In the genomic region with DNA sequence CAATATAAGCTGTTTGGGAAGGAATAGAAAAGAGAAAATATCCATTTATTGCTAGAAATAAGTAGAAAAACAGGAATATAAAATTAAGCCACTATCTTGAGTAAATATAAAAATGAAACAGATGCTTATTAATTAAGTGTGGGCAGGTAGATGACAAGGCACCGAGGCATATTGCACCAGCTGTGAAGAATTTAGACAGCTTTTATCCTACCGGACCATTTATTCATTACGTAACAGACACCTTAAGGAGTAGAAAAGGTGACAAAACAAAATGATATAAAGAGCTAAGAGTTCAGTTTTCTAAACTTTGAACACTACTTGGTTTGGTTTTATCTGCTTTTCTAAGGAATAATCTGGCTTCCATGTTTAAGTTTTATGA, we compare ENCODE assay signal across 12 cellular contexts.
DNase-seq lines count a peak whose midpoint lies in the region; TF ChIP-seq lines count a peak whose summit lies in the region.
"Had no signal": no experiment of that assay in that cellular context is flagged by ENCODE, and none has a peak within 500 bp of the region (broad histone marks: within the 10 kb centered on the region; RNA-seq: fewer than 3 reads in every experiment).

No MANE protein-coding gene starts in this region.

- H3K27me3 ChIP-seq in breast epithelium (no peaks in the 10 kb centered on the region), OCI-LY3 (ENCODE audit: low read depth, low read length) (peaks cover 20% of the 10 kb centered on the region), iPS-15b (ENCODE audit: control insufficient read depth, insufficient read depth, low read length) (peaks cover 5% of the 10 kb centered on the region), tibial artery (no peaks in the 10 kb centered on the region)

- H3K9me3 Mint-ChIP-seq in MCF 10A (ENCODE audit: unreplicated experiment), result no peaks in the 10 kb centered on the region
- H3K9me3 Mint-ChIP-seq: activated naive CD4-positive, alpha-beta T cell treated with anti-CD3 and anti-CD28 coated beads, Interleukin-2, amount 10 ng/mL, durations not matched to agents 7 days and 5 days had no signal

- TF ChIP-seq CTCF in breast epithelium (IDR thresholded peaks at IDR 0.05) (no peak), MCF 10A (IDR thresholded peaks at IDR 0.05; ENCODE audit: unreplicated experiment) (no peak), OCI-LY3 (IDR thresholded peaks at IDR 0.05; ENCODE audit: low read depth, low read length) (no peak), tibial artery (IDR thresholded peaks at IDR 0.05) (no peak)

- H3K9me3 ChIP-seq in breast epithelium, result no peaks in the 10 kb centered on the region
- no peaks in the 10 kb centered on the region for H3K9me3 ChIP-seq in OCI-LY3 (ENCODE audit: insufficient read depth, low read length)
- no peaks in the 10 kb centered on the region for H3K9me3 ChIP-seq in iPS-15b (ENCODE audit: control insufficient read depth, insufficient read depth, low read length)
- no peaks in the 10 kb centered on the region for H3K9me3 ChIP-seq in tibial artery

- no TSS peak for BruUV-seq in MCF 10A (replicated peaks; lab: Mats Ljungman, UMichigan)

- no peak overlapping the region for H3K27ac ChIP-seq in breast epithelium
- H3K27ac ChIP-seq in OCI-LY3 (ENCODE audit: low read length), result no peak overlapping the region
- H3K27ac ChIP-seq in tibial artery, result no peak overlapping the region

- POLR2A ChIA-PET in MCF 10A (lab: Yijun Ruan, JAX), result no interaction called here

- no peaks in the 10 kb centered on the region for H3K36me3 Mint-ChIP-seq in MCF 10A (ENCODE audit: insufficient read depth, unreplicated experiment)
- H3K36me3 Mint-ChIP-seq: activated naive CD4-positive, alpha-beta T cell treated with anti-CD3 and anti-CD28 coated beads, Interleukin-2, amount 10 ng/mL, durations not matched to agents 7 days and 5 days; naive thymus-derived CD8-positive, alpha-beta T cell had no signal

- H3K9ac ChIP-seq in OCI-LY3 (ENCODE audit: low read length) (peak overlapping the region; percentile 46), iPS-15b (ENCODE audit: low read depth, low read length) (no peak overlapping the region)

- H3K4me3 ChIP-seq in breast epithelium (peak overlapping the region; percentile 4 to 40 (median 31)), OCI-LY3 (ENCODE audit: low read length) (peak overlapping the region; percentile 77), iPS-15b (ENCODE audit: low read depth, low read length) (peak overlapping the region; percentile 45), tibial artery (peak overlapping the region; percentile 31 to 44)

- no peaks in the 10 kb centered on the region for H3K36me3 ChIP-seq in breast epithelium
- no peaks in the 10 kb centered on the region for H3K36me3 ChIP-seq in OCI-LY3 (replicated peaks; ENCODE audit: low read depth, low read length)
- H3K36me3 ChIP-seq in iPS-15b (ENCODE audit: control insufficient read depth, insufficient read depth, low read length), result no peaks in the 10 kb centered on the region
- no peaks in the 10 kb centered on the region for H3K36me3 ChIP-seq in tibial artery

- H2AFZ ChIP-seq in OCI-LY3 (ENCODE audit: low read depth, low read length), result no peak overlapping the region

- H3K27ac Mint-ChIP-seq in MCF 10A (ENCODE audit: low read depth, unreplicated experiment), result no peak overlapping the region
- H3K27ac Mint-ChIP-seq: activated naive CD4-positive, alpha-beta T cell treated with anti-CD3 and anti-CD28 coated beads, Interleukin-2, amount 10 ng/mL, durations not matched to agents 7 days and 5 days; naive thymus-derived CD8-positive, alpha-beta T cell had no signal

- no peak overlapping the region for H3K4me3 Mint-ChIP-seq in MCF 10A (ENCODE audit: unreplicated experiment)
- H3K4me3 Mint-ChIP-seq: activated naive CD4-positive, alpha-beta T cell treated with anti-CD3 and anti-CD28 coated beads, Interleukin-2, amount 10 ng/mL, durations not matched to agents 7 days and 5 days; naive thymus-derived CD8-positive, alpha-beta T cell had no signal

- H3K4me1 ChIP-seq in breast epithelium (no peaks in the 10 kb centered on the region), OCI-LY3 (ENCODE audit: low read length) (peaks cover 14% of the 10 kb centered on the region), iPS-15b (ENCODE audit: control insufficient read depth, insufficient read depth, low read length) (no peaks in the 10 kb centered on the region), tibial artery (no peaks in the 10 kb centered on the region)

- H4K20me1 ChIP-seq in OCI-LY3 (ENCODE audit: insufficient read depth, low read length), result no peaks in the 10 kb centered on the region

- intact Hi-C loops in breast epithelium (cut with DNase I; ENCODE audit: low total_unique reads) (no loop called here), MCF 10A (cut with micrococcal nuclease) (no loop called here), tibial artery (cut with DNase I; ENCODE audit: low total_unique reads) (no loop called here)

- no peaks in the 10 kb centered on the region for H3K79me2 ChIP-seq in OCI-LY3 (ENCODE audit: low read length)

- no peak for TF ChIP-seq POLR2A in breast epithelium (IDR thresholded peaks at IDR 0.05)

- H3K27me3 Mint-ChIP-seq in MCF 10A (ENCODE audit: insufficient read depth, unreplicated experiment), result peaks cover 50% of the 10 kb centered on the region
- H3K27me3 Mint-ChIP-seq: activated naive CD4-positive, alpha-beta T cell treated with anti-CD3 and anti-CD28 coated beads, Interleukin-2, amount 10 ng/mL, durations not matched to agents 7 days and 5 days had no signal

- no peaks in the 10 kb centered on the region for H3K4me1 Mint-ChIP-seq in MCF 10A (ENCODE audit: insufficient read depth, unreplicated experiment)
- H3K4me1 Mint-ChIP-seq: activated naive CD4-positive, alpha-beta T cell treated with anti-CD3 and anti-CD28 coated beads, Interleukin-2, amount 10 ng/mL, durations not matched to agents 7 days and 5 days had no signal

- peak overlapping the region; percentile 85 for H3K4me2 ChIP-seq in OCI-LY3 (ENCODE audit: low read length)

- DNase-seq in breast epithelium (ENCODE audit: low spot score in 2 of 2) (no peak), MCF 10A (ENCODE audit: unreplicated experiment) (no peak), tibial artery (no peak), HK-2 (ENCODE audit: unreplicated experiment) (no peak)
- DNase-seq in stimulated activated naive CD4-positive, alpha-beta T cell (lab: John Stamatoyannopoulos, UW), result no peak
- DNase-seq in NK-92 treated with Interleukin-12 subunit alpha and Interleukin-12 subunit beta, amount 100 ng/mL, for 24 hours (lab: John Stamatoyannopoulos, UW), result no peak
- DNase-seq: activated CD4-positive, alpha-beta T cell treated with anti-CD3 and anti-CD28 coated beads, Interleukin-2, amount 50 U/mL, for 48 hours; activated naive CD4-positive, alpha-beta T cell treated with anti-CD3 and anti-CD28 coated beads, Interleukin-2, amount 10 ng/mL, durations not matched to agents 7 days and 5 days; naive thymus-derived CD8-positive, alpha-beta T cell; stimulated activated CD4-positive, alpha-beta T cell treated with anti-CD3 and anti-CD28 coated beads, Interleukin-15, amount 100 ng/mL, for 24 hours had no signal

- CTCF ChIA-PET in MCF 10A (lab: Yijun Ruan, JAX), result no interaction called here
